33 cellular contexts compared by ENCODE assay signal in the genomic region with DNA sequence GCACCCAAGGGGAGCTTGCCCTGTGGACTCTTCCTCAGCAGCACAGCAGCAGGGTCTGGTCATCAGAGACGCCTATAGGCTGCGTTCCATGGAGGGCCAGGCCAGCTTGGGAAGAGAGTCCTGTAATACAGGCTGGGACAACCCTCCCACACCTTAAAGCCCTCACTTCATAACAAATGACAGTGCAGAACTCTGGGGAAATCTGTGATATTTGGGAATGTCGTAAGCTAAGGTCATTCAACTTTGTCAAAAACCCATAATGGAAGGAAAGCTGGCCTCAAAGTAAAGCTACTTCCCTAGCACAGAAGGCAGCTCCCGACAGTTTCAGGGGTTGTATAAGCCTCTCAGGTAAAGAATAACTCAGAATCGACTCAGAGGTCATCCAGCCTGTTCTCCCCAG.
"Had no signal": no experiment of that assay in that cellular context is flagged by ENCODE, and none has a peak within 500 bp of the region (broad histone marks: within the 10 kb centered on the region; RNA-seq: fewer than 3 reads in every experiment).

No MANE protein-coding gene starts in this region.

- H3K36me3 ChIP-seq: MG63 had no signal

- H3K9me3 ChIP-seq: MG63 had no signal

- H3K4me2 ChIP-seq: KMS-11 had no signal

- DNase-seq: Karpas-422, Kasumi-1, KG1, MG63, MM.1S, MV-4-11, NCI-H1048, NCI-H1092, NCI-H1092 treated with DMSO at 0.1 percent for 48 hours, NCI-H1105, NCI-H1105 treated with DMSO at 0.1 percent for 48 hours, NCI-H1417, NCI-H1417 treated with DMSO at 0.1 percent for 48 hours, NCI-H1436, NCI-H1436 treated with DMSO at 0.1 percent for 48 hours, NCI-H146, NCI-H1694, NCI-H187, NCI-H187 treated with DMSO at 0.1 percent for 48 hours, NCI-H1930, NCI-H2029, NCI-H2029 treated with DMSO at 0.1 percent for 48 hours, NCI-H2081, NCI-H2081 treated with DMSO at 0.1 percent for 48 hours, NCI-H2107, NCI-H2171, NCI-H2227 treated with DMSO at 0.1 percent for 48 hours, NCI-H226, NCI-H345, NCI-H446, NCI-H446 treated with DMSO at 0.1 percent for 48 hours, NCI-H510A had no signal

- H3K27ac ChIP-seq: KMS-11 had no signal

- H3K4me3 ChIP-seq: MG63 had no signal
